8 cellular contexts compared by ENCODE assay signal in genomic region chr19:1884291-1884718, GRCh38. TPM values are rescaled to one million over a fixed set of nuclear protein-coding genes. Genes with fewer than 3 reads are reported as not detected.
DNase-seq lines count a peak whose midpoint lies in the region; ATAC-seq lines count a peak whose summit lies in the region.

No MANE protein-coding gene starts in this region.

- ATAC-seq in GM19023 (IDR thresholded peaks at IDR 0.05; ENCODE audit: unreplicated experiment) (no peak), HG02678 (IDR thresholded peaks at IDR 0.05; ENCODE audit: unreplicated experiment) (no peak)

- DNase-seq in HT-29 (ENCODE audit: low spot score) (peak; percentile 7), SHP77 (lab: John Stamatoyannopoulos, UW) (no peak), NOMO-1 treated with DMSO at 0.1 percent for 48 hours (lab: John Stamatoyannopoulos, UW; ENCODE audit: unreplicated experiment) (no peak)
- DNase-seq in activated T-helper 1 cell treated with anti-CD3 and anti-CD28 coated beads, Interleukin-12 subunit alpha, Interleukin-12 subunit beta, Interleukin-2, Interleukin-4 antibody, amounts not matched to agents 30 ng/mL and 10 ng/mL and 1 ng/mL, durations not matched to agents 14 hours and 24 hours and 36 hours (ENCODE audit: low spot score), result peak; percentile 19
- peak in 4 of 6 experiments; percentile 35 to 54 (median 38) for DNase-seq in stimulated activated naive CD4-positive, alpha-beta T cell (lab: John Stamatoyannopoulos, UW)

- no peaks in the 10 kb centered on the region for H3K27me3 Mint-ChIP-seq in activated T-helper 1 cell treated with anti-CD3 and anti-CD28 coated beads, Interleukin-12 subunit alpha, Interleukin-12 subunit beta, Interleukin-2, Interleukin-4 antibody, amounts not matched to agents 30 ng/mL and 10 ng/mL and 1 ng/mL, durations not matched to agents 14 hours and 24 hours and 36 hours (ENCODE audit: insufficient read depth)

- H3K4me3 Mint-ChIP-seq in activated T-helper 1 cell treated with anti-CD3 and anti-CD28 coated beads, Interleukin-12 subunit alpha, Interleukin-12 subunit beta, Interleukin-2, Interleukin-4 antibody, amounts not matched to agents 30 ng/mL and 10 ng/mL and 1 ng/mL, durations not matched to agents 14 hours and 24 hours and 36 hours, result peak overlapping the region; percentile 99

- H3K9me3 Mint-ChIP-seq in activated T-helper 1 cell treated with anti-CD3 and anti-CD28 coated beads, Interleukin-12 subunit alpha, Interleukin-12 subunit beta, Interleukin-2, Interleukin-4 antibody, amounts not matched to agents 30 ng/mL and 10 ng/mL and 1 ng/mL, durations not matched to agents 14 hours and 24 hours and 36 hours, result no peaks in the 10 kb centered on the region

- peaks cover 14% of the 10 kb centered on the region for H3K36me3 Mint-ChIP-seq in activated T-helper 1 cell treated with anti-CD3 and anti-CD28 coated beads, Interleukin-12 subunit alpha, Interleukin-12 subunit beta, Interleukin-2, Interleukin-4 antibody, amounts not matched to agents 30 ng/mL and 10 ng/mL and 1 ng/mL, durations not matched to agents 14 hours and 24 hours and 36 hours (ENCODE audit: low read depth)

- H3K27ac Mint-ChIP-seq in activated T-helper 1 cell treated with anti-CD3 and anti-CD28 coated beads, Interleukin-12 subunit alpha, Interleukin-12 subunit beta, Interleukin-2, Interleukin-4 antibody, amounts not matched to agents 30 ng/mL and 10 ng/mL and 1 ng/mL, durations not matched to agents 14 hours and 24 hours and 36 hours, result peak overlapping the region; percentile 99

- peak overlapping the region; percentile 85 for H3K4me3 ChIP-seq in iPS-11a (ENCODE audit: low read depth, low read length)

- peaks cover 28% of the 10 kb centered on the region for H3K4me1 Mint-ChIP-seq in activated T-helper 1 cell treated with anti-CD3 and anti-CD28 coated beads, Interleukin-12 subunit alpha, Interleukin-12 subunit beta, Interleukin-2, Interleukin-4 antibody, amounts not matched to agents 30 ng/mL and 10 ng/mL and 1 ng/mL, durations not matched to agents 14 hours and 24 hours and 36 hours (ENCODE audit: low read depth)

- intact Hi-C loops in activated T-helper 1 cell treated with anti-CD3 and anti-CD28 coated beads, Interleukin-12 subunit alpha, Interleukin-12 subunit beta, Interleukin-2, Interleukin-4 antibody, amounts not matched to agents 30 ng/mL and 10 ng/mL and 1 ng/mL, durations not matched to agents 14 hours and 24 hours and 36 hours (cut with micrococcal nuclease), result loop anchor here (1.0 kb wide), 1 partner anchor 8 kb away; no protein-coding TSS in a partner anchor

RNA-seq across cellular contexts. Expression of gene ABHD17A, which starts 1.0 kb away (rescaled TPM):
- total RNA-seq in HT-29 (2014; rRNA removed; shearing (Covaris generic)), result 136 and 141 TPM in 2 replicates
- 115 TPM in 2 replicates for total RNA-seq in activated T-helper 1 cell treated with anti-CD3 and anti-CD28 coated beads, Interleukin-12 subunit alpha, Interleukin-12 subunit beta, Interleukin-2, Interleukin-4 antibody, amounts not matched to agents 30 ng/mL and 10 ng/mL and 1 ng/mL, durations not matched to agents 14 hours and 24 hours and 36 hours

RNA-seq across cellular contexts. Expression of gene ADAT3, which starts 20.9 kb away (rescaled TPM):
- total RNA-seq in HT-29 (2014; rRNA removed; shearing (Covaris generic)), result 3.2 and 6.9 TPM in 2 replicates
- 8.4 and 9.6 TPM in 2 replicates for total RNA-seq in activated T-helper 1 cell treated with anti-CD3 and anti-CD28 coated beads, Interleukin-12 subunit alpha, Interleukin-12 subunit beta, Interleukin-2, Interleukin-4 antibody, amounts not matched to agents 30 ng/mL and 10 ng/mL and 1 ng/mL, durations not matched to agents 14 hours and 24 hours and 36 hours

RNA-seq across cellular contexts. Expression of gene SCAMP4, which starts 20.9 kb away (rescaled TPM):
- total RNA-seq in HT-29 (2014; rRNA removed; shearing (Covaris generic)), result 67.6 and 73.3 TPM in 2 replicates
- 38.0 and 41.5 TPM in 2 replicates for total RNA-seq in activated T-helper 1 cell treated with anti-CD3 and anti-CD28 coated beads, Interleukin-12 subunit alpha, Interleukin-12 subunit beta, Interleukin-2, Interleukin-4 antibody, amounts not matched to agents 30 ng/mL and 10 ng/mL and 1 ng/mL, durations not matched to agents 14 hours and 24 hours and 36 hours

RNA-seq across cellular contexts. Expression of gene KLF16, which starts 20.9 kb away (rescaled TPM):
- total RNA-seq in HT-29 (2014; rRNA removed; shearing (Covaris generic)), result 25.2 and 34.5 TPM in 2 replicates
- 34.5 and 39.1 TPM in 2 replicates for total RNA-seq in activated T-helper 1 cell treated with anti-CD3 and anti-CD28 coated beads, Interleukin-12 subunit alpha, Interleukin-12 subunit beta, Interleukin-2, Interleukin-4 antibody, amounts not matched to agents 30 ng/mL and 10 ng/mL and 1 ng/mL, durations not matched to agents 14 hours and 24 hours and 36 hours

RNA-seq across cellular contexts. Expression of gene REXO1, which starts 36.0 kb away (rescaled TPM):
- 19.1 and 26.1 TPM in 2 replicates for total RNA-seq in HT-29 (2014; rRNA removed; shearing (Covaris generic))
- total RNA-seq in activated T-helper 1 cell treated with anti-CD3 and anti-CD28 coated beads, Interleukin-12 subunit alpha, Interleukin-12 subunit beta, Interleukin-2, Interleukin-4 antibody, amounts not matched to agents 30 ng/mL and 10 ng/mL and 1 ng/mL, durations not matched to agents 14 hours and 24 hours and 36 hours, result 64.5 and 70.5 TPM in 2 replicates

Comparison
In these comparisons a context has a peak if more than half of its experiments do, and no peak if none do; other contexts are left out.
1. DNase-seq: peak in HT-29 (single experiment), activated T-helper 1 cell treated with anti-CD3 and anti-CD28 coated beads, Interleukin-12 subunit alpha, Interleukin-12 subunit beta, Interleukin-2, Interleukin-4 antibody, amounts not matched to agents 30 ng/mL and 10 ng/mL and 1 ng/mL, durations not matched to agents 14 hours and 24 hours and 36 hours (single experiment) and stimulated activated naive CD4-positive, alpha-beta T cell (4 of 6); none in SHP77 (0 of 2) and NOMO-1 treated with DMSO at 0.1 percent for 48 hours (single experiment).